ENCODE assay signal across 17 cellular contexts in the genomic region with DNA sequence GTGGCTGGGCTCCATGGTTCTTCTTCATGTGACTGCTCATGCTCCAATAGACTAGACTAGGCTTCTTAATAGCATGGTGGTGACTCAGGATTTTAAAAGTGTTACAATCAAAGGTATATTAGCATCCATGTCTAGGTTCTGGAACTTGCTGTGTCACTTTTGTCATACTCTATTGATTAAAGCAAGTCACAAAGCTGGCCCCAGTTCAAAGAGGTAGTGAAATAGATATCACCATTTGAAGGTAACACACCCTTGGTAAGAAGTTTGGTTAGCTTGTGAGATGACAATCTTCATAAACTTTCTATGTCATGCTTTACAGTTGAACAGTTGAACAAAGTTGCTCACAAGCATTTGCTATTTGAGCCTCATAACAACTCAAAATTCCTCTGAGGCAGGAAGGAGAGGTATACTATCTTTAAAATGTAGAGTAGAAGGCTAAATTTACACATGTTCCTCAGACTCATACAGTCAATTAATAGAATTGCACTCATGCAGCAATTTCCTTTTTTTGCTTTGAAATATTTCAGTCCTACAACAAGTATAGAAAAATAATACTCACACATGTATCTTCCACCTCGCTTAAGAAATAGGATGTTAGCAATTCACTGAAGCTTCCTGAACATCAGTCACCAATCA. TPM values are rescaled to one million over a fixed set of nuclear protein-coding genes. Genes with fewer than 3 reads are reported as not detected.
DNase-seq lines count a peak whose midpoint lies in the region; ATAC-seq and TF ChIP-seq lines count a peak whose summit lies in the region.
"Had no signal": no experiment of that assay in that cellular context is flagged by ENCODE, and none has a peak within 500 bp of the region (broad histone marks: within the 10 kb centered on the region; RNA-seq: fewer than 3 reads in every experiment).

No MANE protein-coding gene starts in this region.

- POLR2A ChIA-PET in OCI-LY7 (lab: Charles Lee), result interaction anchor here (0.6 to 3.5 kb wide), 2 partner anchors 39 to 294 kb away, joined by 3 to 8 read pairs; no protein-coding TSS in a partner anchor

- ATAC-seq in memory B cell (ENCODE audit: low read depth) (peak; percentile 60), HG02571 (IDR thresholded peaks at IDR 0.05; ENCODE audit: unreplicated experiment) (no peak)
- ATAC-seq: HepG2 had no signal

- no peaks in the 10 kb centered on the region for H4K20me1 ChIP-seq in BLaER1 treated with 17β-estradiol and CSF1 and Interleukin-3, amounts not matched to agents 10 nM and 100 nM
- H4K20me1 ChIP-seq in OCI-LY7 (ENCODE audit: insufficient read depth, low read length), result no peaks in the 10 kb centered on the region

- no peaks in the 10 kb centered on the region for H3K27me3 ChIP-seq in BLaER1 treated with 17β-estradiol and CSF1 and Interleukin-3, amounts not matched to agents 10 nM and 100 nM

- H3K4me3 ChIP-seq in BLaER1 treated with 17β-estradiol and CSF1 and Interleukin-3, amounts not matched to agents 10 nM and 100 nM, result no peak overlapping the region
- no peak overlapping the region for H3K4me3 ChIP-seq in OCI-LY7 (ENCODE audit: low read depth, low read length, poor library complexity, severe bottlenecking)
- H3K4me3 ChIP-seq: GM23248 had no signal

- H3K79me2 ChIP-seq in OCI-LY7 (ENCODE audit: insufficient read depth, low read depth, low read length), result no peaks in the 10 kb centered on the region

- H3K27ac Mint-ChIP-seq in memory B cell, result peak overlapping the region; percentile 24
- H3K27ac Mint-ChIP-seq: CD4-positive, alpha-beta T cell had no signal

- peaks cover 0 to 21% (median 15%) of the 10 kb centered on the region in 10 experiments; a peak in 14 of 20 replicates for H3K4me1 ChIP-seq in BLaER1 treated with 17β-estradiol and CSF1 and Interleukin-3, amounts not matched to agents 10 nM and 100 nM
- H3K4me1 ChIP-seq in OCI-LY7 (ENCODE audit: insufficient read depth, low read length, poor library complexity, severe bottlenecking), result peaks cover 23% of the 10 kb centered on the region
- H3K4me1 ChIP-seq: Caco-2 had no signal

- H3K27me3 Mint-ChIP-seq in memory B cell, result no peaks in the 10 kb centered on the region
- H3K27me3 Mint-ChIP-seq: IgD-negative memory B cell had no signal

- no peak overlapping the region for H3K4me3 Mint-ChIP-seq in memory B cell
- H3K4me3 Mint-ChIP-seq: CD4-positive, alpha-beta T cell had no signal

- peaks cover 6% of the 10 kb centered on the region for H3K36me3 Mint-ChIP-seq in memory B cell

- H2AFZ ChIP-seq in OCI-LY7 (ENCODE audit: low read length), result peak overlapping the region; percentile 77
- H2AFZ ChIP-seq: GM23248 had no signal

- H3K9me3 Mint-ChIP-seq in memory B cell, result peaks cover 2% of the 10 kb centered on the region
- H3K9me3 Mint-ChIP-seq: CD4-positive, alpha-beta T cell; IgD-negative memory B cell had no signal

- H3K9me3 ChIP-seq in BLaER1 treated with 17β-estradiol and CSF1 and Interleukin-3, amounts not matched to agents 10 nM and 100 nM (replicated peaks in 1 of 11), result peaks cover 14 to 35% (median 21%) of the 10 kb centered on the region in 11 experiments
- H3K9me3 ChIP-seq in OCI-LY7 (ENCODE audit: low read length), result 0 out of 2 replicates have a peak, but pooled peaks cover 6% of the 10 kb centered on the region
- H3K9me3 ChIP-seq: Caco-2 had no signal

- peak overlapping the region in 8 of 11 experiments; percentile 6 to 62 (median 46); a peak in 16 of 22 replicates for H3K4me2 ChIP-seq in BLaER1 treated with 17β-estradiol and CSF1 and Interleukin-3, amounts not matched to agents 10 nM and 100 nM
- peak overlapping the region; percentile 45 for H3K4me2 ChIP-seq in OCI-LY7 (ENCODE audit: low read length)

- H3K27ac ChIP-seq in BLaER1 treated with 17β-estradiol and CSF1 and Interleukin-3, amounts not matched to agents 10 nM and 100 nM, result peak overlapping the region in 2 of 11 experiments; percentile 39 to 54; a peak in 4 of 22 replicates
- H3K27ac ChIP-seq in OCI-LY7 (ENCODE audit: low read depth, low read length, poor library complexity, severe bottlenecking), result peak overlapping the region; percentile 9
- H3K27ac ChIP-seq: C4-2B, GM23248 had no signal

- H3K4me1 Mint-ChIP-seq in memory B cell, result peaks cover 21% of the 10 kb centered on the region

- intact Hi-C loops in OCI-LY7 (cut with micrococcal nuclease; ENCODE audit: unreplicated experiment), result no loop called here

- H3K9ac ChIP-seq in BLaER1 treated with 17β-estradiol and CSF1 and Interleukin-3, amounts not matched to agents 10 nM and 100 nM, result no peak overlapping the region
- H3K9ac ChIP-seq: GM23248 had no signal

- CTCF ChIA-PET in OCI-LY7 (lab: Charles Lee; ENCODE audit: unreplicated experiment), result no interaction called here

- no peak for TF ChIP-seq CTCF in OCI-LY7 (conservative IDR thresholded peaks at IDR 0.05; ENCODE audit: low read length)

- no peaks in the 10 kb centered on the region for H3K36me3 ChIP-seq in BLaER1 treated with 17β-estradiol and CSF1 and Interleukin-3, amounts not matched to agents 10 nM and 100 nM
- H3K36me3 ChIP-seq in OCI-LY7 (ENCODE audit: insufficient read depth, low read length), result no peaks in the 10 kb centered on the region

- no peaks in the 10 kb centered on the region for H3K9me2 ChIP-seq in OCI-LY7 (ENCODE audit: insufficient read depth, low read length)

- BruUV-seq in OCI-LY7 (replicated peaks; lab: Mats Ljungman, UMichigan), result no TSS peak

- DNase-seq in OCI-LY7 (ENCODE audit: low spot score) (peak; percentile 25), memory B cell (ENCODE audit: low spot score in 2 of 2) (no peak), cerebellum (ENCODE audit: low spot score) (no peak)
- DNase-seq in NK-92 treated with Interleukin-12 subunit alpha and Interleukin-12 subunit beta, amount 100 ng/mL, for 24 hours (lab: John Stamatoyannopoulos, UW), result no peak
- DNase-seq: Caco-2; CD4-positive, alpha-beta T cell; GDM1; GM23248; HCEC 1CT; KG1 had no signal

RNA-seq across cellular contexts. Expression of gene TMEM252, which starts 56.8 kb away (rescaled TPM):
- total RNA-seq in OCI-LY7 (2014; rRNA removed; shearing (Covaris generic)), result not detected in 2 replicates
- total RNA-seq in OCI-LY7 (2022) (not detected in 2 replicates), cerebellum (not detected)
- total RNA-seq: Caco-2; CD4-positive, alpha-beta T cell; Daoy; GM23248; H4; HepG2 had no signal
